In genomic region chr3:63076357-63076756, GRCh38 we compare ENCODE assay signal across 1 cellular context.
TF ChIP-seq lines count a peak whose summit lies in the region.

No MANE protein-coding gene starts in this region.

TF ChIP-seq in HepG2, 621 proteins besides CTCF, POLR2A, EP300 and RAD21 (continued from another document and continues in another):
- TF ChIP-seq BCL6 (CRISPR knock-in tag; IDR thresholded peaks at IDR 0.05) (no peak), FOXP1 (IDR thresholded peaks at IDR 0.05) (no peak), FOXP1 (CRISPR knock-in tag; IDR thresholded peaks at IDR 0.05) (peak; percentile 48; the same call in 1 of the 2 replicates), ZC3H4 (CRISPR knock-in tag; IDR thresholded peaks at IDR 0.05; ENCODE audit: borderline replicate concordance) (no peak), ZNF30 (CRISPR knock-in tag; IDR thresholded peaks at IDR 0.05) (no peak), ISL2 (CRISPR knock-in tag; IDR thresholded peaks at IDR 0.05) (peak; percentile 68; the same call in 1 of the 2 replicates), ZNF34 (CRISPR knock-in tag; IDR thresholded peaks at IDR 0.05; ENCODE audit: borderline replicate concordance) (no peak), MIER3 (CRISPR knock-in tag; IDR thresholded peaks at IDR 0.05; ENCODE audit: borderline replicate concordance) (no peak), NCOR1 (IDR thresholded peaks at IDR 0.05; ENCODE audit: borderline replicate concordance, low read length) (no peak), HNRNPUL1 (IDR thresholded peaks at IDR 0.05; ENCODE audit: low read depth, low read length) (no peak), MED13 (CRISPR knock-in tag; IDR thresholded peaks at IDR 0.05) (no peak), SIX4 (CRISPR knock-in tag; IDR thresholded peaks at IDR 0.05) (no peak), HNRNPL (IDR thresholded peaks at IDR 0.05; ENCODE audit: low read depth, low read length) (no peak), ARID5B (CRISPR knock-in tag; IDR thresholded peaks at IDR 0.05) (peak; percentile 15; the same call in 1 of the 2 replicates), NFE2L2 (IDR thresholded peaks at IDR 0.05; ENCODE audit: low read length) (no peak), CHD4 (IDR thresholded peaks at IDR 0.05; ENCODE audit: borderline replicate concordance, low read length) (no peak), NR1H2 (CRISPR knock-in tag; IDR thresholded peaks at IDR 0.05; ENCODE audit: borderline replicate concordance, low read depth) (no peak), PITX1 (CRISPR knock-in tag; IDR thresholded peaks at IDR 0.05) (no peak), HOXA9 (CRISPR knock-in tag; IDR thresholded peaks at IDR 0.05; ENCODE audit: borderline replicate concordance) (no peak), SOX5 (CRISPR knock-in tag; IDR thresholded peaks at IDR 0.05; ENCODE audit: borderline replicate concordance) (peak; percentile 19; the same call in 1 of the 2 replicates), ZNF710 (CRISPR knock-in tag; IDR thresholded peaks at IDR 0.05; ENCODE audit: borderline replicate concordance) (no peak), ARNT2 (CRISPR knock-in tag; IDR thresholded peaks at IDR 0.05; ENCODE audit: low read depth) (no peak), ZNF563 (CRISPR knock-in tag; IDR thresholded peaks at IDR 0.05) (no peak), ZNF17 (CRISPR knock-in tag; IDR thresholded peaks at IDR 0.05) (no peak), ZNF260 (CRISPR knock-in tag; IDR thresholded peaks at IDR 0.05; ENCODE audit: borderline replicate concordance, low read depth) (no peak), CBX1 (IDR thresholded peaks at IDR 0.05; ENCODE audit: low read depth) (no peak), ZNF644 (CRISPR knock-in tag; IDR thresholded peaks at IDR 0.05; ENCODE audit: low read depth) (no peak), DRAP1 (CRISPR knock-in tag; IDR thresholded peaks at IDR 0.05) (no peak), SMARCE1 (IDR thresholded peaks at IDR 0.05; ENCODE audit: borderline replicate concordance) (no peak), RFXAP (CRISPR knock-in tag; IDR thresholded peaks at IDR 0.05; ENCODE audit: borderline replicate concordance) (no peak), SALL1 (CRISPR knock-in tag; IDR thresholded peaks at IDR 0.05) (no peak; the same call in 1 of the 2 replicates), FIP1L1 (IDR thresholded peaks at IDR 0.05; ENCODE audit: borderline replicate concordance, insufficient read depth, low read depth, low read length) (no peak), SKI (IDR thresholded peaks at IDR 0.05; ENCODE audit: partially characterized antibody) (peak; percentile 41), SRY (CRISPR knock-in tag; IDR thresholded peaks at IDR 0.05) (no peak), HNF4A (CRISPR knock-in tag; IDR thresholded peaks at IDR 0.05) (peak; percentile 25; the same call in 1 of the 2 replicates), SOX6 (IDR thresholded peaks at IDR 0.05) (no peak), SOX6 (CRISPR knock-in tag; IDR thresholded peaks at IDR 0.05) (peak; percentile 73; the same call in 1 of the 2 replicates), PAXIP1 (CRISPR knock-in tag; conservative IDR thresholded peaks at IDR 0.05) (peak; percentile 48), ZNF343 (CRISPR knock-in tag; IDR thresholded peaks at IDR 0.05) (no peak), NBN (conservative IDR thresholded peaks at IDR 0.05) (no peak), NCOA2 (CRISPR knock-in tag; IDR thresholded peaks at IDR 0.05) (no peak), ZNF577 (CRISPR knock-in tag; IDR thresholded peaks at IDR 0.05; ENCODE audit: borderline replicate concordance, low read depth) (no peak), MAFF (IDR thresholded peaks at IDR 0.05; ENCODE audit: low read depth, low read length) (no peak), FOXA1 (IDR thresholded peaks at IDR 0.05) (no peak), FOXA1 (CRISPR knock-in tag; IDR thresholded peaks at IDR 0.05) (no peak), SKIL (CRISPR knock-in tag; IDR thresholded peaks at IDR 0.05; ENCODE audit: borderline replicate concordance) (no peak), HNRNPH1 (optimal IDR thresholded peaks at IDR 0.05; ENCODE audit: low read depth, low read length) (no peak), FOXA3 (CRISPR knock-in tag; IDR thresholded peaks at IDR 0.05) (no peak), HOXA7 (CRISPR knock-in tag; IDR thresholded peaks at IDR 0.05) (no peak), ZNF256 (CRISPR knock-in tag; conservative IDR thresholded peaks at IDR 0.05) (no peak), KLF16 (CRISPR knock-in tag; IDR thresholded peaks at IDR 0.05) (no peak), AHDC1 (CRISPR knock-in tag; IDR thresholded peaks at IDR 0.05; ENCODE audit: borderline replicate concordance) (peak; percentile 49; the same call in 1 of the 2 replicates), MATR3 (CRISPR knock-in tag; IDR thresholded peaks at IDR 0.05) (no peak), CCAR2 (optimal IDR thresholded peaks at IDR 0.05; ENCODE audit: low read depth, low read length) (no peak), TP53 (CRISPR knock-in tag; conservative IDR thresholded peaks at IDR 0.05) (no peak), ZNF576 (CRISPR knock-in tag; IDR thresholded peaks at IDR 0.05) (no peak), GTF2F1 (IDR thresholded peaks at IDR 0.05; ENCODE audit: low read length) (no peak), NR2F6 (IDR thresholded peaks at IDR 0.05) (peak; percentile 31; the same call in 1 of the 2 replicates), NR2F6 (CRISPR knock-in tag; IDR thresholded peaks at IDR 0.05) (no peak)
